ENCODE assay signal across 11 cellular contexts in genomic region chr4:184680698-184681097, GRCh38.
"Had no signal": no experiment of that assay in that cellular context is flagged by ENCODE, and none has a peak within 500 bp of the region (broad histone marks: within the 10 kb centered on the region; RNA-seq: fewer than 3 reads in every experiment).

No MANE protein-coding gene starts in this region.

- H3K4me1 Mint-ChIP-seq: activated CD4-positive, alpha-beta T cell treated with anti-CD3 and anti-CD28 coated beads for 36 hours; activated naive CD8-positive, alpha-beta T cell treated with anti-CD3 and anti-CD28 coated beads for 36 hours had no signal

- H3K27me3 ChIP-seq: tibial artery had no signal

- DNase-seq: activated CD4-positive, alpha-beta memory T cell treated with anti-CD3 and anti-CD28 coated beads, Interleukin-2, amount 10 ng/mL, durations not matched to agents 7 days and 5 days; activated CD4-positive, alpha-beta T cell treated with anti-CD3 and anti-CD28 coated beads for 36 hours; activated gamma-delta T cell treated with Interleukin-2 at 50 U/mL for 16 hours; activated naive CD8-positive, alpha-beta T cell treated with anti-CD3 and anti-CD28 coated beads for 36 hours; activated T-cell treated with anti-CD3 and anti-CD28 coated beads, Interleukin-2, amount 50 U/mL, for 48 hours; mesenchymal stem cell; T1000; tibial artery; WERI-Rb-1 had no signal

- H3K4me3 ChIP-seq: skin epidermis, tibial artery had no signal

- H3K9me3 ChIP-seq: tibial artery had no signal

- H3K27ac ChIP-seq: parathyroid adenoma, skin epidermis, tibial artery, WERI-Rb-1 had no signal

- H3K4me1 ChIP-seq: parathyroid adenoma, tibial artery had no signal

- H3K4me3 Mint-ChIP-seq: activated CD4-positive, alpha-beta memory T cell treated with anti-CD3 and anti-CD28 coated beads, Interleukin-2, amount 10 ng/mL, durations not matched to agents 7 days and 5 days; activated CD4-positive, alpha-beta T cell treated with anti-CD3 and anti-CD28 coated beads for 36 hours; activated naive CD8-positive, alpha-beta T cell treated with anti-CD3 and anti-CD28 coated beads for 36 hours had no signal

- H3K27ac Mint-ChIP-seq: activated CD4-positive, alpha-beta memory T cell treated with anti-CD3 and anti-CD28 coated beads, Interleukin-2, amount 10 ng/mL, durations not matched to agents 7 days and 5 days; activated CD4-positive, alpha-beta T cell treated with anti-CD3 and anti-CD28 coated beads for 36 hours; activated naive CD8-positive, alpha-beta T cell treated with anti-CD3 and anti-CD28 coated beads for 36 hours had no signal

- ATAC-seq: activated CD4-positive, alpha-beta T cell treated with anti-CD3 and anti-CD28 coated beads for 36 hours had no signal

- H3K9me3 Mint-ChIP-seq: activated CD4-positive, alpha-beta memory T cell treated with anti-CD3 and anti-CD28 coated beads, Interleukin-2, amount 10 ng/mL, durations not matched to agents 7 days and 5 days; activated naive CD8-positive, alpha-beta T cell treated with anti-CD3 and anti-CD28 coated beads for 36 hours had no signal

- H3K27me3 Mint-ChIP-seq: activated CD4-positive, alpha-beta memory T cell treated with anti-CD3 and anti-CD28 coated beads, Interleukin-2, amount 10 ng/mL, durations not matched to agents 7 days and 5 days; activated CD4-positive, alpha-beta T cell treated with anti-CD3 and anti-CD28 coated beads for 36 hours; activated naive CD8-positive, alpha-beta T cell treated with anti-CD3 and anti-CD28 coated beads for 36 hours had no signal
